ENCODE assay signal across 1 cellular context in genomic region chr2:137967042-137967441, GRCh38.
TF ChIP-seq lines count a peak whose summit lies in the region.

No MANE protein-coding gene starts in this region.

TF ChIP-seq in HepG2, 621 proteins besides CTCF, POLR2A, EP300 and RAD21 (continued from another document and continues in another):
- TF ChIP-seq PAXIP1 (CRISPR knock-in tag; conservative IDR thresholded peaks at IDR 0.05) (0 out of 2 replicates have a peak, but pooled peaks have one; percentile 14), TOE1 (CRISPR knock-in tag; IDR thresholded peaks at IDR 0.05) (no peak), ZNF343 (CRISPR knock-in tag; IDR thresholded peaks at IDR 0.05) (no peak), MIER3 (CRISPR knock-in tag; IDR thresholded peaks at IDR 0.05; ENCODE audit: borderline replicate concordance) (no peak), ZNF101 (CRISPR knock-in tag; IDR thresholded peaks at IDR 0.05; ENCODE audit: borderline replicate concordance, low read depth) (no peak), ATF7 (IDR thresholded peaks at IDR 0.05) (no peak), ATF7 (CRISPR knock-in tag; IDR thresholded peaks at IDR 0.05) (no peak), ZNF839 (CRISPR knock-in tag; IDR thresholded peaks at IDR 0.05; ENCODE audit: borderline replicate concordance) (no peak), ZNF253 (CRISPR knock-in tag; IDR thresholded peaks at IDR 0.05; ENCODE audit: borderline replicate concordance) (no peak), GZF1 (CRISPR knock-in tag; IDR thresholded peaks at IDR 0.05) (no peak), ZFAT (CRISPR knock-in tag; conservative IDR thresholded peaks at IDR 0.05) (no peak), MAFG (CRISPR knock-in tag; IDR thresholded peaks at IDR 0.05) (no peak), ATM (IDR thresholded peaks at IDR 0.05; ENCODE audit: borderline replicate concordance) (no peak), USF2 (IDR thresholded peaks at IDR 0.05; ENCODE audit: low read depth, low read length) (no peak), USF2 (CRISPR knock-in tag; IDR thresholded peaks at IDR 0.05; ENCODE audit: borderline replicate concordance) (no peak), ZNF251 (CRISPR knock-in tag; IDR thresholded peaks at IDR 0.05) (no peak), CBX2 (IDR thresholded peaks at IDR 0.05; ENCODE audit: low read depth, low read length) (no peak), CBX2 (CRISPR knock-in tag; IDR thresholded peaks at IDR 0.05; ENCODE audit: low read depth) (no peak), ZBTB44 (CRISPR knock-in tag; IDR thresholded peaks at IDR 0.05) (no peak), IRF1 (CRISPR knock-in tag; IDR thresholded peaks at IDR 0.05; ENCODE audit: low read depth) (no peak), ADNP (CRISPR knock-in tag; IDR thresholded peaks at IDR 0.05) (peak; percentile 77; the same call in 1 of the 2 replicates), ZNF75D (CRISPR knock-in tag; IDR thresholded peaks at IDR 0.05; ENCODE audit: borderline replicate concordance) (no peak), ZBTB26 (CRISPR knock-in tag; IDR thresholded peaks at IDR 0.05; ENCODE audit: borderline replicate concordance) (peak; percentile 52; the same call in 1 of the 2 replicates), ZNF550 (CRISPR knock-in tag; IDR thresholded peaks at IDR 0.05; ENCODE audit: borderline replicate concordance) (no peak), HDAC1 (CRISPR knock-in tag; IDR thresholded peaks at IDR 0.05) (no peak), SRY (CRISPR knock-in tag; IDR thresholded peaks at IDR 0.05) (no peak), ETS1 (CRISPR knock-in tag; IDR thresholded peaks at IDR 0.05) (no peak), ZNF768 (CRISPR knock-in tag; IDR thresholded peaks at IDR 0.05) (no peak), ZKSCAN8 (CRISPR knock-in tag; IDR thresholded peaks at IDR 0.05; ENCODE audit: borderline replicate concordance) (peak; percentile 51; the same call in 1 of the 2 replicates), MXD4 (CRISPR knock-in tag; IDR thresholded peaks at IDR 0.05) (no peak), NR2F6 (IDR thresholded peaks at IDR 0.05) (no peak), NR2F6 (CRISPR knock-in tag; IDR thresholded peaks at IDR 0.05) (no peak), SOX5 (CRISPR knock-in tag; IDR thresholded peaks at IDR 0.05; ENCODE audit: borderline replicate concordance) (0 out of 2 replicates have a peak, but pooled peaks have one; percentile 12), ZNF646 (CRISPR knock-in tag; IDR thresholded peaks at IDR 0.05) (no peak), ZNF546 (CRISPR knock-in tag; conservative IDR thresholded peaks at IDR 0.05) (no peak), SKIL (CRISPR knock-in tag; IDR thresholded peaks at IDR 0.05; ENCODE audit: borderline replicate concordance) (no peak), ZNF556 (CRISPR knock-in tag; IDR thresholded peaks at IDR 0.05; ENCODE audit: borderline replicate concordance) (no peak), PHF21A (CRISPR knock-in tag; IDR thresholded peaks at IDR 0.05) (no peak), FOXC1 (CRISPR knock-in tag; IDR thresholded peaks at IDR 0.05; ENCODE audit: borderline replicate concordance) (no peak), RCOR2 (CRISPR knock-in tag; IDR thresholded peaks at IDR 0.05) (peak; percentile 50; the same call in 1 of the 2 replicates), ZKSCAN5 (CRISPR knock-in tag; IDR thresholded peaks at IDR 0.05) (no peak), PREB (CRISPR knock-in tag; IDR thresholded peaks at IDR 0.05) (no peak)
